In genomic region chr5:59236996-59237395, GRCh38 we compare ENCODE assay signal across 19 cellular contexts.
"Had no signal": no experiment of that assay in that cellular context is flagged by ENCODE, and none has a peak within 500 bp of the region (broad histone marks: within the 10 kb centered on the region; RNA-seq: fewer than 3 reads in every experiment).

No MANE protein-coding gene starts in this region.

- H2AFZ ChIP-seq: parathyroid adenoma had no signal

- H3K4me1 Mint-ChIP-seq: stimulated activated naive B cell treated with anti-CD40 and anti-IgM and Interleukin-4, amounts not matched to agents 10 μg/mL and 1 μg/mL and 100 μg/mL, for 72 hours had no signal

- H3K9me3 ChIP-seq: ascending aorta, esophagus squamous epithelium, right atrium auricular region, spleen, tibial nerve, vagina had no signal

- ATAC-seq: activated CD8-positive, alpha-beta T cell treated with anti-CD3 and anti-CD28 coated beads for 36 hours; activated naive CD8-positive, alpha-beta T cell treated with anti-CD3 and anti-CD28 coated beads, Interleukin-2, amount 50 U/mL, for 24 hours; stimulated activated naive B cell treated with anti-CD40 and anti-IgM and Interleukin-4, amounts not matched to agents 10 μg/mL and 1 μg/mL and 100 μg/mL, for 72 hours had no signal

- H3K27me3 ChIP-seq: ascending aorta, dorsolateral prefrontal cortex, esophagus squamous epithelium, right atrium auricular region, spleen, tibial nerve, vagina had no signal

- DNase-seq: activated CD4-positive, alpha-beta T cell treated with anti-CD3 and anti-CD28 coated beads for 4 hours; activated CD8-positive, alpha-beta memory T cell treated with anti-CD3 and anti-CD28 coated beads, Interleukin-2, amount 50 U/mL, for 4 hours; activated CD8-positive, alpha-beta T cell treated with anti-CD3 and anti-CD28 coated beads for 36 hours; activated naive CD4-positive, alpha-beta T cell treated with Interleukin-2 at 50 U/mL for 16 hours; activated naive CD8-positive, alpha-beta T cell treated with anti-CD3 and anti-CD28 coated beads, Interleukin-2, amount 50 U/mL, for 24 hours; dorsolateral prefrontal cortex; esophagus squamous epithelium; spleen; stimulated activated CD4-positive, alpha-beta T cell treated with anti-CD3 and anti-CD28 coated beads, Interleukin-1b, Interleukin-23, amount 100 ng/mL, for 48 hours; stimulated activated naive B cell treated with anti-CD40 and anti-IgM and Interleukin-4, amounts not matched to agents 10 μg/mL and 1 μg/mL and 100 μg/mL, for 72 hours; WERI-Rb-1 had no signal

- FAIRE-seq: endometrium, frontal cortex had no signal

- H3K36me3 ChIP-seq: ascending aorta, esophagus squamous epithelium, right atrium auricular region, spleen, tibial nerve, vagina, WERI-Rb-1 had no signal

- H3K4me3 ChIP-seq: ascending aorta, dorsolateral prefrontal cortex, esophagus squamous epithelium, right atrium auricular region, spleen, tibial nerve, vagina had no signal

- H3K4me1 ChIP-seq: ascending aorta, esophagus squamous epithelium, parathyroid adenoma, vagina had no signal

- H3K9me3 Mint-ChIP-seq: activated CD8-positive, alpha-beta T cell treated with anti-CD3 and anti-CD28 coated beads for 36 hours; activated naive CD8-positive, alpha-beta T cell treated with anti-CD3 and anti-CD28 coated beads, Interleukin-2, amount 50 U/mL, for 24 hours; neural crest cell had no signal

- H3K9ac ChIP-seq: parathyroid adenoma had no signal

- H3K27me3 Mint-ChIP-seq: stimulated activated naive B cell treated with anti-CD40 and anti-IgM and Interleukin-4, amounts not matched to agents 10 μg/mL and 1 μg/mL and 100 μg/mL, for 72 hours had no signal

- H3K27ac ChIP-seq: ascending aorta, dorsolateral prefrontal cortex, esophagus squamous epithelium, parathyroid adenoma, spleen, tibial nerve, vagina, WERI-Rb-1 had no signal

- H3K79me2 ChIP-seq: parathyroid adenoma had no signal

- H3K4me3 Mint-ChIP-seq: activated CD8-positive, alpha-beta T cell treated with anti-CD3 and anti-CD28 coated beads for 36 hours; activated naive CD8-positive, alpha-beta T cell treated with anti-CD3 and anti-CD28 coated beads, Interleukin-2, amount 50 U/mL, for 24 hours; neural crest cell; stimulated activated naive B cell treated with anti-CD40 and anti-IgM and Interleukin-4, amounts not matched to agents 10 μg/mL and 1 μg/mL and 100 μg/mL, for 72 hours had no signal
